Comparison of ENCODE assay signal across 18 cellular contexts in genomic region chr6:93295631-93296030, GRCh38.
DNase-seq lines count a peak whose midpoint lies in the region; ATAC-seq, FAIRE-seq and TF ChIP-seq lines count a peak whose summit lies in the region.
"Had no signal": no experiment of that assay in that cellular context is flagged by ENCODE, and none has a peak within 500 bp of the region (broad histone marks: within the 10 kb centered on the region; RNA-seq: fewer than 3 reads in every experiment).

No MANE protein-coding gene starts in this region.

- H3K9me3 ChIP-seq in HepG2 (ENCODE audit: low read length) = no peaks in the 10 kb centered on the region
- H3K9me3 ChIP-seq in right lobe of liver = no peaks in the 10 kb centered on the region
- no peaks in the 10 kb centered on the region; the same call in 1 of the 2 replicates for H3K9me3 ChIP-seq in K562 (replicated peaks; ENCODE audit: control insufficient read depth, insufficient read depth, low read depth, low read length)

- BruUV-seq in HepG2 (replicated peaks; lab: Mats Ljungman, UMichigan) = no TSS peak
- BruUV-seq in K562 (replicated peaks; lab: Mats Ljungman, UMichigan) = no TSS peak

- H3K36me3 Mint-ChIP-seq in osteocyte (ENCODE audit: unreplicated experiment) = peaks cover 26% of the 10 kb centered on the region
- H3K36me3 Mint-ChIP-seq: CD4-positive, alpha-beta memory T cell had no signal

- H3K9me3 Mint-ChIP-seq in osteocyte (ENCODE audit: unreplicated experiment) = no peaks in the 10 kb centered on the region

- no peak for TF ChIP-seq RAD21 in HepG2 (CRISPR knock-in tag; IDR thresholded peaks at IDR 0.05)
- TF ChIP-seq RAD21 in K562 (CRISPR knock-in tag; conservative IDR thresholded peaks at IDR 0.05 in 1 of 2, IDR thresholded peaks at IDR 0.05 in 1 of 2) = no peak

- FAIRE-seq in HepG2 (lab: Jason Lieb, UNC) (no peak), K562 (lab: Jason Lieb, UNC) (no peak)
- FAIRE-seq: GM12891 had no signal

- no peaks in the 10 kb centered on the region for H3K36me3 ChIP-seq in HepG2 (replicated peaks in 1 of 2; ENCODE audit: control insufficient read depth in 1 of 2, insufficient read depth in 2 of 2, low read length in 2 of 2)
- no peaks in the 10 kb centered on the region for H3K36me3 ChIP-seq in right lobe of liver
- no peaks in the 10 kb centered on the region for H3K36me3 ChIP-seq in K562 (ENCODE audit: control insufficient read depth, insufficient read depth, low read length)

- peaks cover 25% of the 10 kb centered on the region for H3K4me1 Mint-ChIP-seq in osteocyte (ENCODE audit: unreplicated experiment)
- H3K4me1 Mint-ChIP-seq: CD4-positive, alpha-beta memory T cell had no signal

- H3K79me2 ChIP-seq in HepG2 (ENCODE audit: insufficient read depth, low read length) = no peaks in the 10 kb centered on the region
- no peaks in the 10 kb centered on the region for H3K79me2 ChIP-seq in K562 (ENCODE audit: control insufficient read depth, insufficient read depth, low read length)

- no peaks in the 10 kb centered on the region for H3K9me1 ChIP-seq in K562 (ENCODE audit: control insufficient read depth, insufficient read depth, low read length)

- in situ Hi-C loops in HepG2 (cut with HindIII; ENCODE audit: extremely low pct_ligation_motif_present, low pct_unique_long_range_greater_than_20kb) (no loop called here), K562 (cut with MboI) (no loop called here), GM13976 (cut with MboI; ENCODE audit: low sequenced_read_pairs, unreplicated experiment) (no loop called here)

- no peaks in the 10 kb centered on the region for H3K27me3 Mint-ChIP-seq in osteocyte (ENCODE audit: unreplicated experiment)
- H3K27me3 Mint-ChIP-seq: CD4-positive, alpha-beta memory T cell had no signal

- H3K4me1 ChIP-seq in HepG2 (ENCODE audit: insufficient read depth, low read length) = no peaks in the 10 kb centered on the region
- H3K4me1 ChIP-seq in right lobe of liver = no peaks in the 10 kb centered on the region
- H3K4me1 ChIP-seq in K562 (replicated peaks in 1 of 2; ENCODE audit: control insufficient read depth in 2 of 2, insufficient read depth in 2 of 2, low read length in 2 of 2) = no peaks in the 10 kb centered on the region

- POLR2A ChIA-PET in HepG2 (lab: Yijun Ruan, JAX) (no interaction called here), K562 (lab: Yijun Ruan, JAX) (no interaction called here)

- intact Hi-C loops in HepG2 (cut with micrococcal nuclease; ENCODE audit: unreplicated experiment) (no loop called here), right lobe of liver (cut with DNase I) (no loop called here), K562 (cut with micrococcal nuclease) (no loop called here)

- H3K9ac ChIP-seq in HepG2 (ENCODE audit: insufficient read depth, low read depth, low read length) (no peak overlapping the region), K562 (ENCODE audit: insufficient read depth in 1 of 2, low read depth in 2 of 2, low read length in 2 of 2) (no peak overlapping the region)

- H4K20me1 ChIP-seq in HepG2 (ENCODE audit: insufficient read depth, low read length) = no peaks in the 10 kb centered on the region
- H4K20me1 ChIP-seq in K562 (replicated peaks; ENCODE audit: control insufficient read depth, insufficient read depth, low read length) = no peaks in the 10 kb centered on the region

- H3K27me3 ChIP-seq in HepG2 (ENCODE audit: control insufficient read depth in 1 of 2, insufficient read depth in 2 of 2, low read length in 2 of 2) = no peaks in the 10 kb centered on the region
- no peaks in the 10 kb centered on the region for H3K27me3 ChIP-seq in right lobe of liver
- no peaks in the 10 kb centered on the region for H3K27me3 ChIP-seq in K562 (ENCODE audit: control insufficient read depth in 2 of 2, insufficient read depth in 2 of 2, low read length in 2 of 2)

- TF ChIP-seq POLR2A in HepG2 (IDR thresholded peaks at IDR 0.05; ENCODE audit: insufficient read depth in 1 of 2, low read depth in 2 of 2, low read length in 2 of 2) (no peak), right lobe of liver (IDR thresholded peaks at IDR 0.05) (no peak), K562 (conservative IDR thresholded peaks at IDR 0.05) (no peak)

- TF ChIP-seq CTCF in HepG2 (CRISPR knock-in tag; IDR thresholded peaks at IDR 0.05) = no peak
- no peak for TF ChIP-seq CTCF in right lobe of liver (IDR thresholded peaks at IDR 0.05)
- no peak for TF ChIP-seq CTCF in K562 (IDR thresholded peaks at IDR 0.05 in 2 of 3, conservative IDR thresholded peaks at IDR 0.05 in 1 of 3; ENCODE audit: insufficient read depth in 2 of 3, low read depth in 1 of 3, low read length in 3 of 3)
- TF ChIP-seq CTCF in osteocyte (IDR thresholded peaks at IDR 0.05) = no peak
- no peak for TF ChIP-seq CTCF in GM13976 (IDR thresholded peaks at IDR 0.05; ENCODE audit: borderline replicate concordance, control extremely low read depth, extremely low read depth, insufficient read depth, missing control alignments)

- no peak for DNase-seq in HepG2 (ENCODE audit: low spot score)
- DNase-seq in right lobe of liver = no peak
- no peak for DNase-seq in K562 (ENCODE audit: extremely low read depth in 1 of 4, low spot score in 3 of 4)
- DNase-seq in osteocyte (ENCODE audit: extremely low spot score, unreplicated experiment) = no peak
- no peak for DNase-seq in GM13976 (ENCODE audit: low spot score)
- DNase-seq in MV-4-11 (lab: John Stamatoyannopoulos, UW) = no peak
- DNase-seq: C1 segment of cervical spinal cord; Calu3; CD4-positive, alpha-beta memory T cell; COR-L47; DMS53; DMS79 treated with DMSO at 0.1 percent for 48 hours; GF-D8; GOT3; H7; HCEC 1CT had no signal

- peak overlapping the region; percentile 7 for H3K27ac Mint-ChIP-seq in osteocyte (ENCODE audit: unreplicated experiment)
- H3K27ac Mint-ChIP-seq: CD4-positive, alpha-beta memory T cell had no signal

- no peak overlapping the region for H2AFZ ChIP-seq in HepG2 (ENCODE audit: low read length)
- H2AFZ ChIP-seq in K562 (ENCODE audit: low read depth, low read length) = no peak overlapping the region

- TF ChIP-seq EP300 in HepG2 (IDR thresholded peaks at IDR 0.05; ENCODE audit: low read depth in 2 of 2, low read length in 2 of 2) (no peak), HepG2 (CRISPR knock-in tag; IDR thresholded peaks at IDR 0.05; ENCODE audit: borderline replicate concordance) (no peak), K562 (IDR thresholded peaks at IDR 0.05; ENCODE audit: low read length) (no peak)

- H3K4me3 Mint-ChIP-seq in osteocyte (ENCODE audit: unreplicated experiment) = no peak overlapping the region
- H3K4me3 Mint-ChIP-seq: CD4-positive, alpha-beta memory T cell had no signal

- H3K4me2 ChIP-seq in HepG2 (ENCODE audit: low read depth, low read length) = no peak overlapping the region
- no peak overlapping the region for H3K4me2 ChIP-seq in K562 (ENCODE audit: insufficient read depth, low read length)

- CTCF ChIA-PET in HepG2 (lab: Yijun Ruan, JAX; ENCODE audit: low intra/inter-chr PET ratio, low total read pairs) (no interaction called here), K562 (lab: Yijun Ruan, JAX; ENCODE audit: low intra/inter-chr PET ratio) (no interaction called here)

- ATAC-seq in HepG2 (no peak), right lobe of liver (no peak), K562 (no peak)

- H3K4me3 ChIP-seq in HepG2 (replicated peaks in 1 of 3; ENCODE audit: insufficient read depth in 1 of 3, low read depth in 2 of 3, low read length in 3 of 3) = no peak overlapping the region
- H3K4me3 ChIP-seq in right lobe of liver = no peak overlapping the region
- H3K4me3 ChIP-seq in K562 = no peak overlapping the region

- H3K27ac ChIP-seq in HepG2 (ENCODE audit: extremely low read length, insufficient read depth, low read length) = no peak overlapping the region
- H3K27ac ChIP-seq in right lobe of liver = no peak overlapping the region
- no peak overlapping the region for H3K27ac ChIP-seq in K562 (ENCODE audit: extremely low read depth, low read depth, low read length)
- H3K27ac ChIP-seq: 22Rv1 had no signal

TF ChIP-seq in HepG2, 621 proteins besides CTCF, POLR2A, EP300 and RAD21:
- no peak for TF ChIP-seq CBX1 (IDR thresholded peaks at IDR 0.05; ENCODE audit: low read depth)
- no peak for TF ChIP-seq NCOA2 (CRISPR knock-in tag; IDR thresholded peaks at IDR 0.05)
- peak; percentile 97 to 98 for TF ChIP-seq MAFK (conservative IDR thresholded peaks at IDR 0.05 in 1 of 2, IDR thresholded peaks at IDR 0.05 in 1 of 2; ENCODE audit: low read length in 2 of 2)
- TF ChIP-seq CBX2 (IDR thresholded peaks at IDR 0.05; ENCODE audit: low read depth, low read length) = no peak
- no peak for TF ChIP-seq CBX2 (CRISPR knock-in tag; IDR thresholded peaks at IDR 0.05; ENCODE audit: low read depth)
- TF ChIP-seq FOXK2 (IDR thresholded peaks at IDR 0.05) = no peak
- TF ChIP-seq ZNF251 (CRISPR knock-in tag; IDR thresholded peaks at IDR 0.05) = no peak
- no peak for TF ChIP-seq ZNF670 (CRISPR knock-in tag; IDR thresholded peaks at IDR 0.05; ENCODE audit: borderline replicate concordance)
- TF ChIP-seq BORCS8-MEF2B (CRISPR knock-in tag; IDR thresholded peaks at IDR 0.05) = no peak
- no peak for TF ChIP-seq ZNF124 (CRISPR knock-in tag; IDR thresholded peaks at IDR 0.05)
- no peak for TF ChIP-seq MAF1 (CRISPR knock-in tag; IDR thresholded peaks at IDR 0.05; ENCODE audit: borderline replicate concordance)
- TF ChIP-seq MAFF (IDR thresholded peaks at IDR 0.05; ENCODE audit: low read depth, low read length) = peak; percentile 98
- TF ChIP-seq ZNF562 (CRISPR knock-in tag; IDR thresholded peaks at IDR 0.05; ENCODE audit: borderline replicate concordance) = no peak

TF ChIP-seq in K562, 482 proteins besides CTCF, POLR2A, EP300 and RAD21 (continues in another document):
- TF ChIP-seq MLLT1 (IDR thresholded peaks at IDR 0.05) = no peak

Comparison
In these comparisons a context has a peak if more than half of its experiments do, and no peak if none do; other contexts are left out.
1. Of the 241 proteins assayed by ChIP-seq in both HepG2 and K562: peak only in HepG2: none; only in K562: MAFG; in both: MAFF and MAFK; in neither: 238.